Comparison of ENCODE assay signal across 17 cellular contexts in the genomic region with DNA sequence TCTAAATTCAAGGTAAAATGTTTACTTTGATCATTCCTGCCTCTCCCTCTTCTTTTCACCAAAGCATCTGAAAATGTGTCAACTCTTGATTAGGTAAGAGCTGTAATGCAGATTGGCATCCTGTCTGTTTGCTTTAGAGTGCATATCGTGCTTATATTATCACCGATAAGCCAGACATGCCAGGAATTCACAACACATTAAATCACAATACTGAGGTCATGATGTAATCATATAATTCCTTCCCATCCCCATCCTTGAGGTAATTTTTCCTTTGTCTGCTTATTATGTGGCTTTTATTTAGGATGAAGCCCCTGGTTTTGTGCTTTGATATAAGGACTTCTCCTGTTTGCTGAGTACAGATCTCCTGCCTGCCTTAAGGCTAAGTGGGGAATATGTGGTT. TPM values are rescaled to one million over a fixed set of nuclear protein-coding genes. Genes with fewer than 3 reads are reported as not detected.
A peak's percentile ranks its signal among the peaks of the same experiment; 100 is the strongest.
DNase-seq lines count a peak whose midpoint lies in the region; ATAC-seq, FAIRE-seq and TF ChIP-seq lines count a peak whose summit lies in the region.
"Had no signal": no experiment of that assay in that cellular context is flagged by ENCODE, and none has a peak within 500 bp of the region (broad histone marks: within the 10 kb centered on the region; RNA-seq: fewer than 3 reads in every experiment).

No MANE protein-coding gene starts in this region.

- no peaks in the 10 kb centered on the region for H4K20me1 ChIP-seq in keratinocyte (ENCODE audit: control insufficient read depth, extremely low read depth, insufficient read depth, low read length)

- H3K9me3 ChIP-seq in keratinocyte (ENCODE audit: control insufficient read depth, low read depth, low read length): no peaks in the 10 kb centered on the region
- no peaks in the 10 kb centered on the region for H3K9me3 ChIP-seq in CD8-positive, alpha-beta T cell (ENCODE audit: low read length)
- H3K9me3 ChIP-seq: upper lobe of left lung had no signal

- no peaks in the 10 kb centered on the region for H3K27me3 Mint-ChIP-seq in CD8-positive, alpha-beta T cell (ENCODE audit: low read depth)
- no peaks in the 10 kb centered on the region for H3K27me3 Mint-ChIP-seq in activated CD4-positive, alpha-beta memory T cell treated with anti-CD3 and anti-CD28 coated beads, Interleukin-2, amount 10 ng/mL, durations not matched to agents 7 days and 5 days
- H3K27me3 Mint-ChIP-seq: activated naive CD8-positive, alpha-beta T cell treated with anti-CD3 and anti-CD28 coated beads, Interleukin-2, amount 10 ng/mL, durations not matched to agents 7 days and 5 days; dendritic cell treated with granulocyte-macrophage colony-stimulating factor and Interleukin-4, amounts not matched to agents 40 ng/mL and 50 ng/mL, for 4 days had no signal

- dilution Hi-C loops in keratinocyte (cut with MboI; ENCODE audit: extremely low pct_ligation_motif_present, low sequenced_read_pairs): no loop called here

- ATAC-seq in CD8-positive, alpha-beta T cell: no peak
- ATAC-seq in HG03039 (IDR thresholded peaks at IDR 0.05; ENCODE audit: unreplicated experiment) (no peak), Right ventricle myocardium superior (ENCODE audit: poor library complexity) (no peak)

- H2AFZ ChIP-seq in keratinocyte (ENCODE audit: control insufficient read depth, low read length): no peak overlapping the region
- H2AFZ ChIP-seq: parathyroid adenoma had no signal

- CTCF ChIA-PET in CD8-positive, alpha-beta T cell (lab: Charles Lee): interaction anchor here (1.6 to 3.4 kb wide), 3 partner anchors 10 to 36 kb away, joined by 5 to 14 read pairs (median 9); partner anchors contain the start of gene DDX47
- CTCF ChIA-PET in activated CD4-positive, alpha-beta memory T cell treated with anti-CD3 and anti-CD28 coated beads, Interleukin-2, amount 10 ng/mL, durations not matched to agents 7 days and 5 days (lab: Charles Lee): interaction anchor here (2.6 kb wide), 1 partner anchor 35 kb away, joined by 11 read pairs; no protein-coding TSS in a partner anchor

- H3K4me3 ChIP-seq in keratinocyte (ENCODE audit: control insufficient read depth in 2 of 3, extremely low read depth in 1 of 3, insufficient read depth in 2 of 3, low read depth in 1 of 3, low read length in 3 of 3): no peak overlapping the region
- H3K4me3 ChIP-seq in CD8-positive, alpha-beta T cell (ENCODE audit: low read depth, low read length): no peak overlapping the region
- H3K4me3 ChIP-seq: upper lobe of left lung had no signal

- H3K36me3 Mint-ChIP-seq in CD8-positive, alpha-beta T cell: peaks cover 91% of the 10 kb centered on the region
- peaks cover 76% of the 10 kb centered on the region for H3K36me3 Mint-ChIP-seq in activated CD4-positive, alpha-beta memory T cell treated with anti-CD3 and anti-CD28 coated beads, Interleukin-2, amount 10 ng/mL, durations not matched to agents 7 days and 5 days (ENCODE audit: low read depth)

- TF ChIP-seq CTCF in keratinocyte (optimal IDR thresholded peaks at IDR 0.05 in 1 of 3, IDR thresholded peaks at IDR 0.05 in 1 of 3, conservative IDR thresholded peaks at IDR 0.05 in 1 of 3; ENCODE audit: extremely low read depth in 1 of 3, insufficient read depth in 2 of 3, low read length in 3 of 3): no peak
- TF ChIP-seq CTCF in CD8-positive, alpha-beta T cell (IDR thresholded peaks at IDR 0.05): no peak

- intact Hi-C loops in CD8-positive, alpha-beta T cell (cut with DNase I, micrococcal nuclease): no loop called here
- intact Hi-C loops in Right ventricle myocardium superior (cut with DNase I): no loop called here

- H3K27ac ChIP-seq in keratinocyte (ENCODE audit: control insufficient read depth, insufficient read depth, low read length): peak overlapping the region; percentile 33
- no peak overlapping the region for H3K27ac ChIP-seq in CD8-positive, alpha-beta T cell (ENCODE audit: low read depth, low read length)
- H3K27ac ChIP-seq: KMS-11, parathyroid adenoma had no signal

- no peak overlapping the region for H3K4me3 Mint-ChIP-seq in CD8-positive, alpha-beta T cell
- H3K4me3 Mint-ChIP-seq in activated CD4-positive, alpha-beta memory T cell treated with anti-CD3 and anti-CD28 coated beads, Interleukin-2, amount 10 ng/mL, durations not matched to agents 7 days and 5 days: no peak overlapping the region
- H3K4me3 Mint-ChIP-seq: activated naive CD8-positive, alpha-beta T cell treated with anti-CD3 and anti-CD28 coated beads, Interleukin-2, amount 10 ng/mL, durations not matched to agents 7 days and 5 days; dendritic cell treated with granulocyte-macrophage colony-stimulating factor and Interleukin-4, amounts not matched to agents 40 ng/mL and 50 ng/mL, for 4 days had no signal

- H3K4me2 ChIP-seq in keratinocyte (ENCODE audit: control insufficient read depth, extremely low read depth, insufficient read depth, low read depth, low read length): no peak overlapping the region
- H3K4me2 ChIP-seq: KMS-11 had no signal

- DNase-seq in ACHN: peak; percentile 85
- DNase-seq in HS-27A (ENCODE audit: low read depth): peak; percentile 86
- DNase-seq in amniotic epithelial cell (ENCODE audit: low read depth): peak; percentile 94
- DNase-seq in keratinocyte (ENCODE audit: low read depth, low spot score): no peak
- DNase-seq in CD8-positive, alpha-beta T cell: no peak
- no peak for DNase-seq in activated CD4-positive, alpha-beta memory T cell treated with anti-CD3 and anti-CD28 coated beads, Interleukin-2, amount 10 ng/mL, durations not matched to agents 7 days and 5 days
- DNase-seq in Right ventricle myocardium superior: no peak
- DNase-seq: activated naive CD8-positive, alpha-beta T cell treated with anti-CD3 and anti-CD28 coated beads, Interleukin-2, amount 10 ng/mL, durations not matched to agents 7 days and 5 days; AML-193; NCI-H1694; NCI-H69; SIG-M5; upper lobe of left lung had no signal

- peaks cover 31% of the 10 kb centered on the region for H3K79me2 ChIP-seq in keratinocyte (ENCODE audit: control insufficient read depth, insufficient read depth, low read length)
- H3K79me2 ChIP-seq: parathyroid adenoma had no signal

- in situ Hi-C loops in ACHN (cut with HindIII; ENCODE audit: low pct_ligation_motif_present, low pct_unique_long_range_greater_than_20kb, low sequenced_read_pairs): no loop called here

- H3K27me3 ChIP-seq in keratinocyte (ENCODE audit: control insufficient read depth, extremely low read depth, insufficient read depth, low read length): no peaks in the 10 kb centered on the region
- no peaks in the 10 kb centered on the region for H3K27me3 ChIP-seq in CD8-positive, alpha-beta T cell (ENCODE audit: insufficient read depth, low read length)
- H3K27me3 ChIP-seq: upper lobe of left lung had no signal

- FAIRE-seq in keratinocyte (lab: Jason Lieb, UNC): peak; percentile 9

- H3K27ac Mint-ChIP-seq in CD8-positive, alpha-beta T cell: no peak overlapping the region
- no peak overlapping the region for H3K27ac Mint-ChIP-seq in activated CD4-positive, alpha-beta memory T cell treated with anti-CD3 and anti-CD28 coated beads, Interleukin-2, amount 10 ng/mL, durations not matched to agents 7 days and 5 days
- H3K27ac Mint-ChIP-seq: activated naive CD8-positive, alpha-beta T cell treated with anti-CD3 and anti-CD28 coated beads, Interleukin-2, amount 10 ng/mL, durations not matched to agents 7 days and 5 days; dendritic cell treated with granulocyte-macrophage colony-stimulating factor and Interleukin-4, amounts not matched to agents 40 ng/mL and 50 ng/mL, for 4 days had no signal

- no peaks in the 10 kb centered on the region for H3K9me1 ChIP-seq in keratinocyte (ENCODE audit: control insufficient read depth, extremely low read depth, insufficient read depth, low read length)

- no peaks in the 10 kb centered on the region for H3K9me3 Mint-ChIP-seq in CD8-positive, alpha-beta T cell
- no peaks in the 10 kb centered on the region for H3K9me3 Mint-ChIP-seq in activated CD4-positive, alpha-beta memory T cell treated with anti-CD3 and anti-CD28 coated beads, Interleukin-2, amount 10 ng/mL, durations not matched to agents 7 days and 5 days
- H3K9me3 Mint-ChIP-seq: activated naive CD8-positive, alpha-beta T cell treated with anti-CD3 and anti-CD28 coated beads, Interleukin-2, amount 10 ng/mL, durations not matched to agents 7 days and 5 days; dendritic cell treated with granulocyte-macrophage colony-stimulating factor and Interleukin-4, amounts not matched to agents 40 ng/mL and 50 ng/mL, for 4 days had no signal

- POLR2A ChIA-PET in CD8-positive, alpha-beta T cell (lab: Charles Lee): no interaction called here
- POLR2A ChIA-PET in activated CD4-positive, alpha-beta memory T cell treated with anti-CD3 and anti-CD28 coated beads, Interleukin-2, amount 10 ng/mL, durations not matched to agents 7 days and 5 days (lab: Charles Lee): interaction anchor here (0.6 to 1.3 kb wide), 4 partner anchors 10 to 87 kb away, joined by 3 read pairs; no protein-coding TSS in a partner anchor

- peak overlapping the region; percentile 13 for H3K9ac ChIP-seq in keratinocyte (ENCODE audit: control insufficient read depth, extremely low read depth, insufficient read depth, low read length)
- H3K9ac ChIP-seq: KMS-11, parathyroid adenoma had no signal

- peaks cover 26 to 37% of the 10 kb centered on the region in 2 experiments for H3K36me3 ChIP-seq in keratinocyte (ENCODE audit: control insufficient read depth in 2 of 2, extremely low read depth in 1 of 2, insufficient read depth in 2 of 2, low read length in 2 of 2)
- H3K36me3 ChIP-seq in CD8-positive, alpha-beta T cell (ENCODE audit: insufficient read depth, low read length): peaks cover 61% of the 10 kb centered on the region

- peaks cover 20% of the 10 kb centered on the region for H3K4me1 Mint-ChIP-seq in CD8-positive, alpha-beta T cell (ENCODE audit: low read depth)
- H3K4me1 Mint-ChIP-seq in activated CD4-positive, alpha-beta memory T cell treated with anti-CD3 and anti-CD28 coated beads, Interleukin-2, amount 10 ng/mL, durations not matched to agents 7 days and 5 days: peaks cover 24% of the 10 kb centered on the region

- H3K4me1 ChIP-seq in keratinocyte (ENCODE audit: control insufficient read depth, extremely low read depth, insufficient read depth, low read length): peaks cover 36% of the 10 kb centered on the region
- no peaks in the 10 kb centered on the region for H3K4me1 ChIP-seq in CD8-positive, alpha-beta T cell (ENCODE audit: insufficient read depth, low read length)

RNA-seq across cellular contexts. Expression of gene DDX47, which starts 10.2 kb away (rescaled TPM):
- polyA plus RNA-seq in keratinocyte: 52.9 to 92.6 TPM (median 90.2 TPM) in 3 replicates
- polyA plus RNA-seq in keratinocyte (2011; ENCODE audit: low read depth): 28.2 TPM
- polyA plus RNA-seq in keratinocyte (2011; cell fraction: cytosol; rRNA removed): 62.7 and 107 TPM in 2 replicates
- polyA plus RNA-seq in keratinocyte (2011; cell fraction: nucleus; rRNA removed): 129 and 167 TPM in 2 replicates
- 53.1 and 62.8 TPM in 2 replicates for polyA plus RNA-seq in keratinocyte (2012; ENCODE audit: low replicate concordance)
- 41.9 to 55.1 TPM (median 42.5 TPM) in 3 replicates for polyA minus RNA-seq in keratinocyte
- polyA minus RNA-seq in keratinocyte (2011; cell fraction: cytosol; rRNA and poly(A)+ RNA removed): 34.1 TPM
- polyA minus RNA-seq in keratinocyte (2011; cell fraction: nucleus; rRNA and poly(A)+ RNA removed): 33.2 and 61.5 TPM in 2 replicates
- 100 to 1,000 TPM; 173 to 174 TPM for total RNA-seq in CD8-positive, alpha-beta T cell
- total RNA-seq in activated CD4-positive, alpha-beta memory T cell treated with anti-CD3 and anti-CD28 coated beads, Interleukin-2, amount 10 ng/mL, durations not matched to agents 7 days and 5 days: 10 to 100 TPM; 49.1 to 53.2 TPM
- total RNA-seq in Right ventricle myocardium superior: 24.9 TPM

RNA-seq across cellular contexts. Expression of gene APOLD1, which starts 37.8 kb away (rescaled TPM):
- polyA plus RNA-seq in keratinocyte: 0.34 to 0.36 TPM (median 0.34 TPM) in 3 replicates
- polyA plus RNA-seq in keratinocyte (2011; ENCODE audit: low read depth): 0.05 TPM
- 0.17 and 0.40 TPM in 2 replicates for polyA plus RNA-seq in keratinocyte (2011; cell fraction: cytosol; rRNA removed)
- 0.34 and 0.36 TPM in 2 replicates for polyA plus RNA-seq in keratinocyte (2011; cell fraction: nucleus; rRNA removed)
- polyA plus RNA-seq in keratinocyte (2012; ENCODE audit: low replicate concordance): 0.22 and 0.34 TPM in 2 replicates
- polyA minus RNA-seq in keratinocyte: 0.26 to 0.33 TPM (median 0.26 TPM) in 3 replicates
- polyA minus RNA-seq in keratinocyte (2011; cell fraction: cytosol; rRNA and poly(A)+ RNA removed): 0.58 TPM
- 0.31 and 0.32 TPM in 2 replicates for polyA minus RNA-seq in keratinocyte (2011; cell fraction: nucleus; rRNA and poly(A)+ RNA removed)
- 1 to 10 TPM; 1.9 to 2.0 TPM for total RNA-seq in CD8-positive, alpha-beta T cell
- 1 to 10 TPM; 9.2 to 9.9 TPM for total RNA-seq in activated CD4-positive, alpha-beta memory T cell treated with anti-CD3 and anti-CD28 coated beads, Interleukin-2, amount 10 ng/mL, durations not matched to agents 7 days and 5 days
- 18.8 TPM for total RNA-seq in Right ventricle myocardium superior

Comparison
In these comparisons a context has a peak if more than half of its experiments do, and no peak if none do; other contexts are left out.
1. DNase-seq: peak in ACHN (single experiment), HS-27A (single experiment) and amniotic epithelial cell (single experiment); none in keratinocyte (single experiment), CD8-positive, alpha-beta T cell (0 of 7), activated CD4-positive, alpha-beta memory T cell treated with anti-CD3 and anti-CD28 coated beads, Interleukin-2, amount 10 ng/mL, durations not matched to agents 7 days and 5 days (single experiment) and Right ventricle myocardium superior (single experiment).